ENCODE assay signal across 19 cellular contexts in genomic region chr1:59404725-59405124, GRCh38.
DNase-seq lines count a peak whose midpoint lies in the region; TF ChIP-seq lines count a peak whose summit lies in the region.
"Had no signal": no experiment of that assay in that cellular context is flagged by ENCODE, and none has a peak within 500 bp of the region (broad histone marks: within the 10 kb centered on the region; RNA-seq: fewer than 3 reads in every experiment).

No MANE protein-coding gene starts in this region.

- H3K4me1 Mint-ChIP-seq in HFFc6 (ENCODE audit: low read depth) (peaks cover 42% of the 10 kb centered on the region), nephron progenitor cell (peaks cover 67% of the 10 kb centered on the region)

- no peak overlapping the region for H3K27ac Mint-ChIP-seq in HFFc6
- peak overlapping the region; percentile 62 for H3K27ac Mint-ChIP-seq in nephron progenitor cell

- peak overlapping the region; percentile 21; the same call in 1 of the 2 replicates for H3K4me3 Mint-ChIP-seq in HFFc6
- no peak overlapping the region for H3K4me3 Mint-ChIP-seq in nephron progenitor cell

- no peaks in the 10 kb centered on the region for H3K9me3 Mint-ChIP-seq in HFFc6
- H3K9me3 Mint-ChIP-seq in nephron progenitor cell: peaks cover 22% of the 10 kb centered on the region

- peaks cover 4% of the 10 kb centered on the region for H3K9me3 ChIP-seq in WERI-Rb-1 (ENCODE audit: severe bottlenecking)
- H3K9me3 ChIP-seq: A549 had no signal

- H3K27me3 Mint-ChIP-seq in HFFc6 (ENCODE audit: insufficient read depth): no peaks in the 10 kb centered on the region; the same call in 1 of the 2 replicates
- H3K27me3 Mint-ChIP-seq in nephron progenitor cell (ENCODE audit: low read depth, poor library complexity): no peaks in the 10 kb centered on the region

- DNase-seq in AG20443 (ENCODE audit: low spot score) (peak; percentile 35), HFFc6 (no peak), WERI-Rb-1 (peak; percentile 64), nephron progenitor cell (no peak), pons (ENCODE audit: low spot score) (no peak), nucleus accumbens (lab: John Stamatoyannopoulos, UW) (no peak), SHP77 treated with DMSO at 0.1 percent for 48 hours (lab: John Stamatoyannopoulos, UW) (no peak)
- DNase-seq: DMS153, GF-D8, HCEC 1CT, NCI-H1105, NCI-H2081 treated with DMSO at 0.1 percent for 48 hours, NCI-H446 treated with DMSO at 0.1 percent for 48 hours, NCI-H774, PC-9, SJCRH30 had no signal

- peaks cover 10% of the 10 kb centered on the region for H3K36me3 Mint-ChIP-seq in HFFc6 (ENCODE audit: low read depth)
- peaks cover 19% of the 10 kb centered on the region for H3K36me3 Mint-ChIP-seq in nephron progenitor cell (ENCODE audit: low read depth)

- TF ChIP-seq CTCF in HFFc6 (IDR thresholded peaks at IDR 0.05): no peak
- no peak for TF ChIP-seq CTCF in WERI-Rb-1 (IDR thresholded peaks at IDR 0.05; ENCODE audit: low read depth, low read length)
- TF ChIP-seq CTCF in nephron progenitor cell (IDR thresholded peaks at IDR 0.05): no peak

- H3K4me3 ChIP-seq in WERI-Rb-1 (ENCODE audit: low read depth, low read length): no peak overlapping the region
- H3K4me3 ChIP-seq: A549, GM12878, PC-9, SJCRH30 had no signal

- peak overlapping the region; percentile 64 for H3K27ac ChIP-seq in WERI-Rb-1
- H3K27ac ChIP-seq: A549, C4-2B, PC-9, SJCRH30 had no signal

- H3K36me3 ChIP-seq in WERI-Rb-1: no peaks in the 10 kb centered on the region
- H3K36me3 ChIP-seq: SJCRH30 had no signal

- no peaks in the 10 kb centered on the region for H3K27me3 ChIP-seq in WERI-Rb-1 (ENCODE audit: insufficient read depth, low read depth, severe bottlenecking)
- H3K27me3 ChIP-seq: SJCRH30 had no signal

Comparison
In these comparisons a context has a peak if more than half of its experiments do, and no peak if none do; other contexts are left out.
1. DNase-seq: peak in AG20443 (single experiment) and WERI-Rb-1 (single experiment); none in HFFc6 (single experiment), nephron progenitor cell (single experiment), pons (single experiment), nucleus accumbens (0 of 56) and SHP77 treated with DMSO at 0.1 percent for 48 hours (single experiment).